Comparison of ENCODE assay signal across 7 cellular contexts in genomic region chr18:9606039-9606438, GRCh38.
"Had no signal": no experiment of that assay in that cellular context is flagged by ENCODE, and none has a peak within 500 bp of the region (broad histone marks: within the 10 kb centered on the region; RNA-seq: fewer than 3 reads in every experiment).

No MANE protein-coding gene starts in this region.

- FAIRE-seq: GM12878, GM12891, GM12892, GM18507, GM19239 had no signal

- DNase-seq: GDM1, GF-D8 had no signal

- ATAC-seq: GM12878 had no signal

- H3K4me3 ChIP-seq: GM12878 had no signal
